ENCODE assay signal across 24 cellular contexts in the genomic region with DNA sequence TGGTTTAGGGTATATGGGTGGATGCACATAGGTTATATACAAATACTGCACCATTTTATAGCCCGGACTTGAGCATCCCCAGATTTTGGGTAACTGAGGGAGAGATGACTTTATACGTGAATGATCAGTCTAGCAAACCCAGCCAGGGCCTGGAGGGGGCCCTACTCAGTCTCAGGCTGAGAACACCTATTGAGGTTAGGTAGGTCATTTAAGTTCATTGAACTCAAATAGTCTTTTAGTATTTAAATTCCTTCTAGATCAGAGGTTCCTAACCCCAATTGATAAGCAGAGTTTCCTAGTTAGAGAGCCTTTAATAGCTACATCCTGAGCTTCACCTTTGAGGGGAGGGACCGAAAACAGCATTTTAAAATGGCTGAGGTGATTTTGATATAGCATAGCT.
"Had no signal": no experiment of that assay in that cellular context is flagged by ENCODE, and none has a peak within 500 bp of the region (broad histone marks: within the 10 kb centered on the region; RNA-seq: fewer than 3 reads in every experiment).

No MANE protein-coding gene starts in this region.

- H3K9me3 ChIP-seq: MG63, SK-N-SH had no signal

- H3K27me3 ChIP-seq: MG63 had no signal

- H3K4me3 ChIP-seq: MG63 had no signal

- H3K36me3 ChIP-seq: MG63 had no signal

- H3K4me2 ChIP-seq: SK-N-SH had no signal

- ATAC-seq: HepG2 had no signal

- H3K27ac ChIP-seq: RWPE1 had no signal

- H3K9ac ChIP-seq: SK-N-SH had no signal

- DNase-seq: IMR-90, Karpas-422, KG1, MG63, NCI-H1092, NCI-H1105 treated with DMSO at 0.1 percent for 48 hours, NCI-H1417 treated with DMSO at 0.1 percent for 48 hours, NCI-H146, NCI-H1694 treated with DMSO at 0.1 percent for 48 hours, NCI-H1930, NCI-H2081, NCI-H2107, NCI-H226, NCI-H446, NCI-H510A, NCI-H524 treated with DMSO at 0.1 percent for 48 hours, NCI-H69, NCI-H774, SHP77, SK-N-SH, SW 1271 had no signal

- FAIRE-seq: HepG2, RCC 7860 had no signal
